ENCODE assay signal across 9 cellular contexts in the genomic region with DNA sequence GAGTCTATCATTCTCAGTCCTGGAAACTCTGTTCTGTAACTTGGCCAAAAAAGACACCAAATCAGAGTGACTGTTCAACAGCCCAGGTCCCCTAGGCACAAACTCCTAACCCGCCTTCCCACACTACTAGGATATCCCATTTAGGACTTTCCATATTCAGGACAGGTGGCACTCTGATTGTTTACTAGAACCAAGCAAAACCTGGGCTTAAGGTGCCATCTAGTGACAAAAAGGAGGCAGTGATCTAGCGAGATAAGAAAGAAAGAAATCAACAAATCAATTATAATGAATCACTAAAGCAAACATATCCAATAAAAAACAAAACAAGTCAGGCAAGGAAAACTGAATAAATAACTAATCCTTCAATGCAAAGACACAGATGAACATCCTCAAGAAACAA.
DNase-seq lines count a peak whose midpoint lies in the region; ATAC-seq, FAIRE-seq and TF ChIP-seq lines count a peak whose summit lies in the region.
"Had no signal": no experiment of that assay in that cellular context is flagged by ENCODE, and none has a peak within 500 bp of the region (broad histone marks: within the 10 kb centered on the region; RNA-seq: fewer than 3 reads in every experiment).

No MANE protein-coding gene starts in this region.

- H3K27me3 Mint-ChIP-seq in activated T-helper 2 cell treated with anti-CD3 and anti-CD28 coated beads, Interferon-gamma antibody, Interleukin-2, Interleukin-4, amounts not matched to agents 10 μg/mL and 5 μg/mL and 100 μg/mL, durations not matched to agents 14 hours and 24 hours and 36 hours (ENCODE audit: low read depth) = peaks cover 3% of the 10 kb centered on the region
- H3K27me3 Mint-ChIP-seq: brain had no signal

- H3K27me3 ChIP-seq in foreskin keratinocyte = no peaks in the 10 kb centered on the region

- FAIRE-seq in H54 (lab: Jason Lieb, UNC) = peak; percentile 89

- peak; percentile 84 for TF ChIP-seq CTCF in foreskin keratinocyte (conservative IDR thresholded peaks at IDR 0.05)

- no peaks in the 10 kb centered on the region for H3K4me1 Mint-ChIP-seq in activated T-helper 2 cell treated with anti-CD3 and anti-CD28 coated beads, Interferon-gamma antibody, Interleukin-2, Interleukin-4, amounts not matched to agents 10 μg/mL and 5 μg/mL and 100 μg/mL, durations not matched to agents 14 hours and 24 hours and 36 hours (ENCODE audit: low read depth)
- H3K4me1 Mint-ChIP-seq: brain had no signal

- H3K27ac ChIP-seq in foreskin keratinocyte = no peak overlapping the region

- intact Hi-C loops in activated T-helper 2 cell treated with anti-CD3 and anti-CD28 coated beads, Interferon-gamma antibody, Interleukin-2, Interleukin-4, amounts not matched to agents 10 μg/mL and 5 μg/mL and 100 μg/mL, durations not matched to agents 14 hours and 24 hours and 36 hours (cut with micrococcal nuclease) = loop anchor here (1.0 to 10.0 kb wide), 2 partner anchors 693 to 757 kb away; no protein-coding TSS in a partner anchor

- DNase-seq in AG08396 (ENCODE audit: low spot score) (peak; percentile 12), H54 (ENCODE audit: insufficient read length, low spot score) (peak; percentile 11), RKO (ENCODE audit: low spot score) (peak; percentile 58), foreskin keratinocyte (peak; percentile 7 to 45), nucleus accumbens (lab: John Stamatoyannopoulos, UW) (no peak)
- no peak for DNase-seq in activated T-helper 2 cell treated with anti-CD3 and anti-CD28 coated beads, Interferon-gamma antibody, Interleukin-2, Interleukin-4, amounts not matched to agents 10 μg/mL and 5 μg/mL and 100 μg/mL, durations not matched to agents 14 hours and 24 hours and 36 hours (ENCODE audit: low spot score)
- no peak for DNase-seq in activated CD4-positive, alpha-beta T cell treated with anti-CD3 and anti-CD28 coated beads, Interleukin-2, amount 50 U/mL, for 48 hours

- peaks cover 4% of the 10 kb centered on the region for H3K36me3 Mint-ChIP-seq in activated T-helper 2 cell treated with anti-CD3 and anti-CD28 coated beads, Interferon-gamma antibody, Interleukin-2, Interleukin-4, amounts not matched to agents 10 μg/mL and 5 μg/mL and 100 μg/mL, durations not matched to agents 14 hours and 24 hours and 36 hours (ENCODE audit: low read depth)

- H3K9me3 Mint-ChIP-seq in activated T-helper 2 cell treated with anti-CD3 and anti-CD28 coated beads, Interferon-gamma antibody, Interleukin-2, Interleukin-4, amounts not matched to agents 10 μg/mL and 5 μg/mL and 100 μg/mL, durations not matched to agents 14 hours and 24 hours and 36 hours = peaks cover 22% of the 10 kb centered on the region

- TF ChIP-seq POLR2A in H54 (IDR thresholded peaks at IDR 0.05; ENCODE audit: low read depth, low read length) = no peak

- peak; percentile 72 for ATAC-seq in foreskin keratinocyte
- no peak for ATAC-seq in GM21723 (IDR thresholded peaks at IDR 0.05; ENCODE audit: unreplicated experiment)

- no peaks in the 10 kb centered on the region for H3K4me1 ChIP-seq in foreskin keratinocyte

- H3K4me3 Mint-ChIP-seq in activated T-helper 2 cell treated with anti-CD3 and anti-CD28 coated beads, Interferon-gamma antibody, Interleukin-2, Interleukin-4, amounts not matched to agents 10 μg/mL and 5 μg/mL and 100 μg/mL, durations not matched to agents 14 hours and 24 hours and 36 hours (ENCODE audit: low read depth) = no peak overlapping the region
- H3K4me3 Mint-ChIP-seq: brain had no signal

- no peak overlapping the region for H3K27ac Mint-ChIP-seq in activated T-helper 2 cell treated with anti-CD3 and anti-CD28 coated beads, Interferon-gamma antibody, Interleukin-2, Interleukin-4, amounts not matched to agents 10 μg/mL and 5 μg/mL and 100 μg/mL, durations not matched to agents 14 hours and 24 hours and 36 hours
- H3K27ac Mint-ChIP-seq: brain had no signal

Comparison
In these comparisons a context has a peak if more than half of its experiments do, and no peak if none do; other contexts are left out.
1. DNase-seq: peak in AG08396 (single experiment), H54 (single experiment), RKO (single experiment) and foreskin keratinocyte (2 of 2); none in nucleus accumbens (0 of 56), activated T-helper 2 cell treated with anti-CD3 and anti-CD28 coated beads, Interferon-gamma antibody, Interleukin-2, Interleukin-4, amounts not matched to agents 10 μg/mL and 5 μg/mL and 100 μg/mL, durations not matched to agents 14 hours and 24 hours and 36 hours (single experiment) and activated CD4-positive, alpha-beta T cell treated with anti-CD3 and anti-CD28 coated beads, Interleukin-2, amount 50 U/mL, for 48 hours (0 of 2).